In genomic region chr6:25250878-25251277, GRCh38 we compare ENCODE assay signal across 10 cellular contexts. TPM values are rescaled to one million over a fixed set of nuclear protein-coding genes. Genes with fewer than 3 reads are reported as not detected.
DNase-seq lines count a peak whose midpoint lies in the region; FAIRE-seq and TF ChIP-seq lines count a peak whose summit lies in the region.
"Had no signal": no experiment of that assay in that cellular context is flagged by ENCODE, and none has a peak within 500 bp of the region (broad histone marks: within the 10 kb centered on the region; RNA-seq: fewer than 3 reads in every experiment).

No MANE protein-coding gene starts in this region.

- H4K20me1 ChIP-seq in OCI-LY7 (ENCODE audit: insufficient read depth, low read length) = no peaks in the 10 kb centered on the region
- no peaks in the 10 kb centered on the region for H4K20me1 ChIP-seq in osteoblast (ENCODE audit: insufficient read depth, low read length)

- H3K27ac ChIP-seq in OCI-LY7 (ENCODE audit: low read depth, low read length, poor library complexity, severe bottlenecking) (no peak overlapping the region), osteoblast (ENCODE audit: low read depth, low read length) (no peak overlapping the region)
- H3K27ac ChIP-seq: A549 had no signal

- TF ChIP-seq POLR2A in H54 (IDR thresholded peaks at IDR 0.05; ENCODE audit: low read depth, low read length) = no peak

- TF ChIP-seq CTCF in OCI-LY7 (conservative IDR thresholded peaks at IDR 0.05; ENCODE audit: low read length) (no peak), osteoblast (IDR thresholded peaks at IDR 0.05; ENCODE audit: extremely low read depth, low read depth, low read length) (no peak)

- H2AFZ ChIP-seq in OCI-LY7 (ENCODE audit: low read length) (peak overlapping the region; percentile 23; the same call in 1 of the 2 replicates), osteoblast (ENCODE audit: low read length) (peak overlapping the region; percentile 12)

- intact Hi-C loops in OCI-LY7 (cut with micrococcal nuclease; ENCODE audit: unreplicated experiment) = no loop called here

- POLR2A ChIA-PET in OCI-LY7 (lab: Charles Lee) = interaction anchor here (0.6 to 1.8 kb wide), 6 partner anchors 15 to 765 kb away, joined by 3 to 7 read pairs (median 4); no protein-coding TSS in a partner anchor

- no peaks in the 10 kb centered on the region for H3K27me3 ChIP-seq in osteoblast (ENCODE audit: insufficient read depth, low read length)

- no peak overlapping the region for H3K4me3 ChIP-seq in OCI-LY7 (ENCODE audit: low read depth, low read length, poor library complexity, severe bottlenecking)
- no peak overlapping the region for H3K4me3 ChIP-seq in osteoblast (ENCODE audit: insufficient read depth, low read length)
- H3K4me3 ChIP-seq: A549 had no signal

- no peaks in the 10 kb centered on the region for H3K9me3 ChIP-seq in OCI-LY7 (ENCODE audit: low read length)
- H3K9me3 ChIP-seq in osteoblast (ENCODE audit: low read depth, low read length) = no peaks in the 10 kb centered on the region
- H3K9me3 ChIP-seq: A549 had no signal

- H3K9me2 ChIP-seq in OCI-LY7 (ENCODE audit: insufficient read depth, low read length) = no peaks in the 10 kb centered on the region

- no TSS peak for BruUV-seq in OCI-LY7 (replicated peaks; lab: Mats Ljungman, UMichigan)

- peak; percentile 85 for FAIRE-seq in H54 (lab: Jason Lieb, UNC)
- FAIRE-seq: A549 had no signal

- DNase-seq in NCI-H1417 (lab: John Stamatoyannopoulos, UW) = peak in 2 of 3 experiments; percentile 4 to 46
- no peak for DNase-seq in NCI-H1417 treated with DMSO at 0.1 percent for 48 hours (lab: John Stamatoyannopoulos, UW)
- DNase-seq in H54 (ENCODE audit: insufficient read length, low spot score) = no peak
- peak; percentile 33 for DNase-seq in OCI-LY7 (ENCODE audit: low spot score)
- peak; percentile 58 for DNase-seq in osteoblast (ENCODE audit: insufficient read length, low spot score, missing footprints)
- DNase-seq in activated CD8-positive, alpha-beta memory T cell treated with anti-CD3 and anti-CD28 coated beads, Interleukin-2, amount 50 U/mL, for 48 hours = no peak
- no peak for DNase-seq in germinal center (ENCODE audit: low spot score)
- no peak for DNase-seq in T-helper 9 cell
- DNase-seq: NCI-H2081 treated with DMSO at 0.1 percent for 48 hours had no signal

- H3K36me3 ChIP-seq in OCI-LY7 (ENCODE audit: insufficient read depth, low read length) (no peaks in the 10 kb centered on the region), osteoblast (ENCODE audit: insufficient read depth, low read length) (no peaks in the 10 kb centered on the region)

- H3K4me2 ChIP-seq in OCI-LY7 (ENCODE audit: low read length) (no peak overlapping the region), osteoblast (ENCODE audit: insufficient read depth, low read length) (peak overlapping the region; percentile 3)
- H3K4me2 ChIP-seq: A549 had no signal

- H3K4me1 ChIP-seq in OCI-LY7 (ENCODE audit: insufficient read depth, low read length, poor library complexity, severe bottlenecking) (peaks cover 7% of the 10 kb centered on the region), osteoblast (ENCODE audit: insufficient read depth, low read length) (peaks cover 18% of the 10 kb centered on the region)
- H3K4me1 ChIP-seq: A549 had no signal

- H3K79me2 ChIP-seq in OCI-LY7 (ENCODE audit: insufficient read depth, low read depth, low read length) = no peaks in the 10 kb centered on the region
- no peaks in the 10 kb centered on the region for H3K79me2 ChIP-seq in osteoblast (ENCODE audit: insufficient read depth, low read length)

- CTCF ChIA-PET in OCI-LY7 (lab: Charles Lee; ENCODE audit: unreplicated experiment) = interaction anchor here (1.8 kb wide), 1 partner anchor 15 kb away, joined by 6 read pairs; no protein-coding TSS in a partner anchor

RNA-seq across cellular contexts. Expression of gene CARMIL1, which starts 28.3 kb away (rescaled TPM):
- 21.8 and 25.5 TPM in 2 replicates for total RNA-seq in OCI-LY7 (2014; rRNA removed; shearing (Covaris generic))
- total RNA-seq in OCI-LY7 (2022) (39.1 and 40.1 TPM in 2 replicates), osteoblast (24.5 and 25.7 TPM in 2 replicates)

Comparison
In these comparisons a context has a peak if more than half of its experiments do, and no peak if none do; other contexts are left out.
1. DNase-seq: peak in NCI-H1417 (2 of 3), OCI-LY7 (single experiment) and osteoblast (single experiment); none in NCI-H1417 treated with DMSO at 0.1 percent for 48 hours (single experiment), H54 (single experiment), activated CD8-positive, alpha-beta memory T cell treated with anti-CD3 and anti-CD28 coated beads, Interleukin-2, amount 50 U/mL, for 48 hours (single experiment), germinal center (single experiment) and T-helper 9 cell (single experiment).